Comparison of ENCODE assay signal across 13 cellular contexts in the genomic region with DNA sequence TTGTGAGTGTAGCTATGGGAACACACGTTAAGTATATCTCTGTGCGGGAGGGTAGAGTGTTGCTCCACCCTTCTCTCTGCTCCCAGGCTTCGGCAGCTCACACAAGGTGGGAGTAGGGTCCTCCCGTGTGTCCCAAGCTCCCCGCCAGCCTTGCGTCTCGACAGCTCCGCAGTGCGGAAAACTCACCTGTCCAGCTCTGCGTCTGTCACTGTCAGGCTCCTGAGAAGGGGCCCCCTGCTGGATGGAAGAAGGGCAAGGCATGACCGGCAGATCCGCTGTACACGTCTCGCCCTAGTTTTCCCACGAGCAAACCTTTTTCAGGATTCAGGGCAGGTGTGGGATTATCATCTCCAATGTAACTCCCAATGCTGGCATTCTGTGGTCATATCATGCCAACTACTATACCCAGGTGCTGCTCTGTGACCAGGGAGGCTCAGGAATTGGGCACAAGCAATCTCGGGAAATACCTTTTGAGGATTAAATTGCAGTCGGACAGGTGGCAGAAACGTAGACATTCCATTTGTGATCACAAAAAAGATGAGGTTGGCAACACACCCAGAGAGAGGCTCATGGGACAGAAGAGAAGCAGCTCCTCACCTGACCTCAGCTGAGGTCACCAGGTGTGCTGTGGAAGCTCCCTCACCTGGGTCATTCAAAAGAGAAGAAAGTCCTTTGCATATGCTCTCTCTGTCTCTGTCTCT.
A peak's percentile ranks its signal among the peaks of the same experiment; 100 is the strongest.
DNase-seq lines count a peak whose midpoint lies in the region; TF ChIP-seq lines count a peak whose summit lies in the region.
"Had no signal": no experiment of that assay in that cellular context is flagged by ENCODE, and none has a peak within 500 bp of the region (broad histone marks: within the 10 kb centered on the region; RNA-seq: fewer than 3 reads in every experiment).

No MANE protein-coding gene starts in this region.

- H3K4me3 ChIP-seq in osteoblast (ENCODE audit: insufficient read depth, low read length), result no peak overlapping the region

- peak; percentile 31 for DNase-seq in Ammon's horn (ENCODE audit: low spot score)
- peak; percentile 54 for DNase-seq in HEK293T (ENCODE audit: extremely low spot score)
- no peak for DNase-seq in mesothelial cell of epicardium (ENCODE audit: low spot score in 2 of 2, unreplicated experiment in 2 of 2)
- no peak for DNase-seq in NCI-H2171 treated with DMSO at 0.1 percent for 48 hours (lab: John Stamatoyannopoulos, UW)
- DNase-seq in NCI-H2107 (lab: John Stamatoyannopoulos, UW), result no peak
- DNase-seq in GM13976 (ENCODE audit: low spot score), result no peak
- DNase-seq in osteoblast (ENCODE audit: insufficient read length, low spot score, missing footprints), result no peak
- DNase-seq: activated CD8-positive, alpha-beta memory T cell treated with anti-CD3 and anti-CD28 coated beads for 24 hours; C1 segment of cervical spinal cord; effector CD8-positive, alpha-beta T cell; NCI-H446 had no signal

- no peaks in the 10 kb centered on the region for H3K4me1 ChIP-seq in osteoblast (ENCODE audit: insufficient read depth, low read length)

- CTCF ChIA-PET in HEK293T (lab: Yijun Ruan, JAX), result interaction anchor here (0.6 to 2.7 kb wide), 4 partner anchors 10 to 124 kb away, joined by 3 to 13 read pairs (median 8); no protein-coding TSS in a partner anchor

- peaks cover 12% of the 10 kb centered on the region for H3K27me3 Mint-ChIP-seq in brain
- H3K27me3 Mint-ChIP-seq in mesothelial cell of epicardium (ENCODE audit: low read depth), result peaks cover 15% of the 10 kb centered on the region

- no peak overlapping the region for H3K4me3 Mint-ChIP-seq in brain
- no peak overlapping the region for H3K4me3 Mint-ChIP-seq in mesothelial cell of epicardium
- H3K4me3 Mint-ChIP-seq: stimulated activated effector memory CD8-positive, alpha-beta T cell treated with anti-CD3 and anti-CD28 coated beads, Interleukin-12 subunit alpha, Interleukin-12 subunit beta, amount 100 ng/mL, for 72 hours had no signal

- POLR2A ChIA-PET in HEK293T (lab: Yijun Ruan, JAX), result no interaction called here

- in situ Hi-C loops in GM13976 (cut with MboI; ENCODE audit: low sequenced_read_pairs, unreplicated experiment), result no loop called here

- H3K79me2 ChIP-seq in osteoblast (ENCODE audit: insufficient read depth, low read length), result no peaks in the 10 kb centered on the region

- no peak overlapping the region for H3K4me2 ChIP-seq in osteoblast (ENCODE audit: insufficient read depth, low read length)

- H3K9me3 ChIP-seq in osteoblast (ENCODE audit: low read depth, low read length), result no peaks in the 10 kb centered on the region

- H3K27ac Mint-ChIP-seq in brain, result peak overlapping the region in 3 of 5 experiments; percentile 4 to 92 (median 28)
- H3K27ac Mint-ChIP-seq in mesothelial cell of epicardium, result no peak overlapping the region
- H3K27ac Mint-ChIP-seq: stimulated activated effector memory CD8-positive, alpha-beta T cell treated with anti-CD3 and anti-CD28 coated beads, Interleukin-12 subunit alpha, Interleukin-12 subunit beta, amount 100 ng/mL, for 72 hours had no signal

- no peaks in the 10 kb centered on the region for H3K27me3 ChIP-seq in osteoblast (ENCODE audit: insufficient read depth, low read length)

- no peaks in the 10 kb centered on the region for H4K20me1 ChIP-seq in osteoblast (ENCODE audit: insufficient read depth, low read length)

- H3K9me3 Mint-ChIP-seq in brain (peaks cover 0 to 5% (median 3%) of the 10 kb centered on the region in 5 experiments), mesothelial cell of epicardium (no peaks in the 10 kb centered on the region)

- H2AFZ ChIP-seq in osteoblast (ENCODE audit: low read length), result no peak overlapping the region

- no peak overlapping the region for H3K27ac ChIP-seq in osteoblast (ENCODE audit: low read depth, low read length)

- peaks cover 48% of the 10 kb centered on the region for H3K4me1 Mint-ChIP-seq in brain
- H3K4me1 Mint-ChIP-seq in mesothelial cell of epicardium, result peaks cover 23% of the 10 kb centered on the region
- H3K4me1 Mint-ChIP-seq: stimulated activated effector memory CD8-positive, alpha-beta T cell treated with anti-CD3 and anti-CD28 coated beads, Interleukin-12 subunit alpha, Interleukin-12 subunit beta, amount 100 ng/mL, for 72 hours had no signal

- no peaks in the 10 kb centered on the region for H3K36me3 ChIP-seq in osteoblast (ENCODE audit: insufficient read depth, low read length)

- H3K36me3 Mint-ChIP-seq in brain (no peaks in the 10 kb centered on the region), mesothelial cell of epicardium (no peaks in the 10 kb centered on the region)
- H3K36me3 Mint-ChIP-seq: stimulated activated effector memory CD8-positive, alpha-beta T cell treated with anti-CD3 and anti-CD28 coated beads, Interleukin-12 subunit alpha, Interleukin-12 subunit beta, amount 100 ng/mL, for 72 hours had no signal

- TF ChIP-seq CTCF in brain (conservative IDR thresholded peaks at IDR 0.05), result peak in 1 of 2 experiments; percentile 35
- peak; percentile 42 for TF ChIP-seq CTCF in mesothelial cell of epicardium (IDR thresholded peaks at IDR 0.05; ENCODE audit: unreplicated experiment)
- TF ChIP-seq CTCF in GM13976 (IDR thresholded peaks at IDR 0.05; ENCODE audit: borderline replicate concordance, control extremely low read depth, extremely low read depth, insufficient read depth, missing control alignments), result no peak
- no peak for TF ChIP-seq CTCF in osteoblast (IDR thresholded peaks at IDR 0.05; ENCODE audit: extremely low read depth, low read depth, low read length)

TF ChIP-seq in HEK293T, 16 proteins besides CTCF, POLR2A, EP300 and RAD21:
- TF ChIP-seq PKNOX1 (IDR thresholded peaks at IDR 0.05) (no peak), ARNT (IDR thresholded peaks at IDR 0.05) (no peak), TARDBP (IDR thresholded peaks at IDR 0.05) (no peak), CTBP1 (IDR thresholded peaks at IDR 0.05; ENCODE audit: borderline replicate concordance) (no peak), SUZ12 (IDR thresholded peaks at IDR 0.05) (no peak), FOXK2 (IDR thresholded peaks at IDR 0.05) (no peak), BHLHE40 (IDR thresholded peaks at IDR 0.05; ENCODE audit: borderline replicate concordance) (no peak), ELF4 (IDR thresholded peaks at IDR 0.05) (no peak), ZNF384 (IDR thresholded peaks at IDR 0.05) (no peak), LEF1 (IDR thresholded peaks at IDR 0.05; ENCODE audit: borderline replicate concordance) (no peak), SP1 (IDR thresholded peaks at IDR 0.05) (no peak), FOXA1 (IDR thresholded peaks at IDR 0.05) (no peak)

Comparison
In these comparisons a context has a peak if more than half of its experiments do, and no peak if none do; other contexts are left out.
1. DNase-seq: peak in Ammon's horn (single experiment) and HEK293T (single experiment); none in mesothelial cell of epicardium (0 of 2), NCI-H2171 treated with DMSO at 0.1 percent for 48 hours (single experiment), NCI-H2107 (single experiment), GM13976 (single experiment) and osteoblast (single experiment).